8 cellular contexts compared by ENCODE assay signal in genomic region chr12:12720637-12721250, GRCh38. TPM values are rescaled to one million over a fixed set of nuclear protein-coding genes. Genes with fewer than 3 reads are reported as not detected.
DNase-seq lines count a peak whose midpoint lies in the region; ATAC-seq, FAIRE-seq and TF ChIP-seq lines count a peak whose summit lies in the region.

No MANE protein-coding gene starts in this region.

- H2AK5ac ChIP-seq in neuronal stem cell (ENCODE audit: low read depth, low read length), result no peak overlapping the region

- H3K23ac ChIP-seq in neuronal stem cell (ENCODE audit: low read depth, low read length, poor library complexity), result no peak overlapping the region

- no peak overlapping the region for H3K4me3 ChIP-seq in RWPE2 (ENCODE audit: severe bottlenecking)
- peak overlapping the region; percentile 64 for H3K4me3 ChIP-seq in suprapubic skin
- H3K4me3 ChIP-seq in neuronal stem cell (ENCODE audit: low read length in 2 of 2), result peak overlapping the region in 1 of 2 donors; percentile 26

- no peak overlapping the region for H2BK5ac ChIP-seq in neuronal stem cell (ENCODE audit: low read length)

- H2BK15ac ChIP-seq in neuronal stem cell (ENCODE audit: low read length), result no peak overlapping the region

- H4K8ac ChIP-seq in neuronal stem cell (ENCODE audit: low read depth, low read length), result no peak overlapping the region

- no peak for TF ChIP-seq POLR2A in suprapubic skin (IDR thresholded peaks at IDR 0.05)

- no peak for FAIRE-seq in frontal cortex (lab: Jason Lieb, UNC)

- ATAC-seq in RWPE2 (ENCODE audit: low read depth), result no peak

- no peak for TF ChIP-seq EP300 in suprapubic skin (IDR thresholded peaks at IDR 0.05)

- no peak overlapping the region for H2BK120ac ChIP-seq in neuronal stem cell (ENCODE audit: low read depth, low read length)

- H3K27ac ChIP-seq in RWPE2 (ENCODE audit: poor library complexity, severe bottlenecking) (peak overlapping the region; percentile 97), suprapubic skin (peak overlapping the region; percentile 98), neuronal stem cell (replicated peaks; ENCODE audit: low read length) (no peak overlapping the region)

- peak; percentile 24 for DNase-seq in activated CD4-positive, alpha-beta T cell treated with anti-CD3 and anti-CD28 coated beads, Interleukin-2, amount 50 U/mL, for 1 hour
- no peak for DNase-seq in activated CD4-positive, alpha-beta T cell treated with anti-CD3 and anti-CD28 coated beads for 48 hours
- no peak for DNase-seq in RWPE2 (ENCODE audit: low spot score)
- peak; percentile 50 for DNase-seq in fibroblast of gingiva (ENCODE audit: low read depth)
- no peak for DNase-seq in suprapubic skin (ENCODE audit: low spot score in 2 of 2)
- DNase-seq in HK-2 (ENCODE audit: unreplicated experiment), result no peak
- DNase-seq in frontal cortex (ENCODE audit: low spot score in 2 of 2), result no peak
- no peak for DNase-seq in neuronal stem cell (ENCODE audit: low spot score)

- H3K27me3 ChIP-seq in RWPE2 (ENCODE audit: insufficient read depth, poor library complexity, severe bottlenecking), result no peaks in the 10 kb centered on the region
- H3K27me3 ChIP-seq in suprapubic skin, result no peaks in the 10 kb centered on the region
- H3K27me3 ChIP-seq in neuronal stem cell (ENCODE audit: control insufficient read depth in 3 of 3, insufficient read depth in 3 of 3, low read depth in 1 of 3, low read length in 3 of 3), result no peaks in the 10 kb centered on the region

- no peak overlapping the region for H4K91ac ChIP-seq in neuronal stem cell (ENCODE audit: low read depth, low read length, poor library complexity)

- 27% methylated on average over 6 of the region's 6 CpGs for WGBS in suprapubic skin
- WGBS in neuronal stem cell (ENCODE audit: extremely low coverage in 2 of 2, insufficient read length in 2 of 2, insufficient replicate concordance in 1 of 2), 2 donors, result no CpG with 5 or more reads among the region's 6 CpGs

- no peak overlapping the region for H3K14ac ChIP-seq in neuronal stem cell (ENCODE audit: low read length)

- H3K36me3 ChIP-seq in RWPE2 (ENCODE audit: low read depth), result peaks cover 45% of the 10 kb centered on the region
- peaks cover 5% of the 10 kb centered on the region for H3K36me3 ChIP-seq in suprapubic skin
- H3K36me3 ChIP-seq in neuronal stem cell (replicated peaks in 1 of 2; ENCODE audit: control insufficient read depth in 2 of 2, insufficient read depth in 2 of 2, low read length in 2 of 2), result peaks cover 5 to 53% of the 10 kb centered on the region in 2 donors

- H2AFZ ChIP-seq in neuronal stem cell (ENCODE audit: low read length), result no peak overlapping the region

- no peak overlapping the region for H3K18ac ChIP-seq in neuronal stem cell (ENCODE audit: low read length)

- no peaks in the 10 kb centered on the region for H3K79me1 ChIP-seq in neuronal stem cell (ENCODE audit: low read depth, low read length)

- H3K9ac ChIP-seq in neuronal stem cell (ENCODE audit: low read depth, low read length, poor library complexity), result no peak overlapping the region

- no peak for TF ChIP-seq CTCF in RWPE2 (IDR thresholded peaks at IDR 0.05; ENCODE audit: poor library complexity, severe bottlenecking)
- no peak for TF ChIP-seq CTCF in suprapubic skin (IDR thresholded peaks at IDR 0.05)

- H3K9me3 ChIP-seq in RWPE2 (ENCODE audit: severe bottlenecking) (no peaks in the 10 kb centered on the region), suprapubic skin (no peaks in the 10 kb centered on the region), neuronal stem cell (replicated peaks in 1 of 2; ENCODE audit: control insufficient read depth in 2 of 2, insufficient read depth in 1 of 2, low read depth in 1 of 2, low read length in 2 of 2) (no peaks in the 10 kb centered on the region)

- no peak overlapping the region for H2BK12ac ChIP-seq in neuronal stem cell (ENCODE audit: low read length)

- H3K4me1 ChIP-seq in RWPE2 (ENCODE audit: insufficient read depth, poor library complexity, severe bottlenecking) (peaks cover 21% of the 10 kb centered on the region), suprapubic skin (peaks cover 64% of the 10 kb centered on the region), neuronal stem cell (ENCODE audit: control insufficient read depth in 2 of 2, insufficient read depth in 1 of 2, low read depth in 1 of 2, low read length in 2 of 2) (peaks cover 9 to 30% of the 10 kb centered on the region in 2 donors)

- no peak overlapping the region for H3K4me2 ChIP-seq in neuronal stem cell (ENCODE audit: insufficient read depth, low read length, poor library complexity, severe bottlenecking)

- H3K4ac ChIP-seq in neuronal stem cell (ENCODE audit: low read length), result no peak overlapping the region

RNA-seq across cellular contexts. Expression of gene CDKN1B, which starts 3.6 kb away (rescaled TPM):
- total RNA-seq in suprapubic skin (10 to 100 TPM; 37.8 to 71.9 (median 46.9) TPM), frontal cortex (151 TPM)
- 49.7 TPM for polyA plus RNA-seq in neuronal stem cell (2013, experiment 1 of 2)
- 51.1 TPM for polyA plus RNA-seq in neuronal stem cell (2013, experiment 2 of 2)

RNA-seq across cellular contexts. Expression of gene GPR19, which starts 24.8 kb away (rescaled TPM):
- total RNA-seq in suprapubic skin (under 1 TPM in 1 of 4 donors, not detected in 3; 0.42 TPM), frontal cortex (32.2 TPM)
- polyA plus RNA-seq in neuronal stem cell (2013, experiment 1 of 2), result 32.4 TPM
- polyA plus RNA-seq in neuronal stem cell (2013, experiment 2 of 2), result 33.4 TPM

Comparison
In these comparisons a context has a peak if more than half of its experiments do, and no peak if none do; other contexts are left out.
1. DNase-seq: peak in activated CD4-positive, alpha-beta T cell treated with anti-CD3 and anti-CD28 coated beads, Interleukin-2, amount 50 U/mL, for 1 hour (single experiment) and fibroblast of gingiva (single experiment); none in activated CD4-positive, alpha-beta T cell treated with anti-CD3 and anti-CD28 coated beads for 48 hours (single experiment), RWPE2 (single experiment), suprapubic skin (0 of 2), HK-2 (single experiment), frontal cortex (0 of 2) and neuronal stem cell (single experiment).
2. RNA of gene GPR19, which starts 24.8 kb away (total RNA-seq): 32.2 TPM in frontal cortex (single experiment); 0.42 TPM in suprapubic skin; every median in the first group is over 10 times any median in the second.